In the genomic region with DNA sequence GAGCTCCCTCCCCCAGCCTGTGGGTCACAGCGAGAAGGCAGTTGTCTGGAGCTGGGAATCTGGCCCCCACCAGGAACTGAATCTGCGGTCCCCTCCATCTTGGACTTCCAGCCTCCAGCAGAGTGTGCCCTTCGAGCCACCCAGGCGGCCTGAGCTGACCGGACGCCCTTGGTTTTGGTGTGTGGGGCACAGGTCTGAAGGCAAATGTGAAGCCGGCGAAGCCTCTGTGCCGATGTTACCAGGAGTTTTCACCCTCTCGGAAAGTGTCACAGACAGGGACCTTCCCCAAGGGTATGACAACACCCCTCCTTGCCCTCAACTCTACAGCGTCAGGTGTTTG, we compare ENCODE assay signal across 22 cellular contexts.
"Had no signal": no experiment of that assay in that cellular context is flagged by ENCODE, and none has a peak within 500 bp of the region (broad histone marks: within the 10 kb centered on the region; RNA-seq: fewer than 3 reads in every experiment).

No MANE protein-coding gene starts in this region.

- H3K36me3 Mint-ChIP-seq: naive B cell; stimulated activated effector memory CD8-positive, alpha-beta T cell treated with anti-CD3 and anti-CD28 coated beads, Interleukin-12 subunit alpha, Interleukin-12 subunit beta, amount 100 ng/mL, for 72 hours; T-cell had no signal

- H3K4me3 Mint-ChIP-seq: activated CD4-positive, alpha-beta T cell treated with anti-CD3 and anti-CD28 coated beads, Interleukin-2, amount 10 ng/mL, durations not matched to agents 7 days and 5 days; activated naive CD8-positive, alpha-beta T cell; activated T-cell treated with anti-CD3 and anti-CD28 coated beads, Interleukin-2, amount 50 U/mL, for 72 hours; central memory CD8-positive, alpha-beta T cell; naive B cell; stimulated activated effector memory CD8-positive, alpha-beta T cell treated with anti-CD3 and anti-CD28 coated beads, Interleukin-12 subunit alpha, Interleukin-12 subunit beta, amount 100 ng/mL, for 72 hours; T-cell; T-helper 2 cell treated with Interferon-gamma antibody and Interleukin-4, amounts not matched to agents 5 μg/mL and 100 μg/mL, for 36 hours had no signal

- H3K4me1 Mint-ChIP-seq: activated CD4-positive, alpha-beta T cell treated with anti-CD3 and anti-CD28 coated beads, Interleukin-2, amount 10 ng/mL, durations not matched to agents 7 days and 5 days; central memory CD8-positive, alpha-beta T cell; naive B cell; stimulated activated effector memory CD8-positive, alpha-beta T cell treated with anti-CD3 and anti-CD28 coated beads, Interleukin-12 subunit alpha, Interleukin-12 subunit beta, amount 100 ng/mL, for 72 hours; T-cell had no signal

- H3K36me3 ChIP-seq: colonic mucosa, esophagus squamous epithelium, gastrocnemius medialis, stomach, uterus, WERI-Rb-1 had no signal

- H3K27me3 Mint-ChIP-seq: activated naive CD8-positive, alpha-beta T cell; T-cell had no signal

- H3K27ac ChIP-seq: colonic mucosa, dorsolateral prefrontal cortex, esophagus squamous epithelium, gastrocnemius medialis, stomach, uterus, WERI-Rb-1 had no signal

- H3K9me3 ChIP-seq: colonic mucosa, esophagus squamous epithelium, gastrocnemius medialis, stomach, uterus had no signal

- H3K27ac Mint-ChIP-seq: activated CD4-positive, alpha-beta T cell treated with anti-CD3 and anti-CD28 coated beads, Interleukin-2, amount 10 ng/mL, durations not matched to agents 7 days and 5 days; activated naive CD8-positive, alpha-beta T cell; activated T-cell treated with anti-CD3 and anti-CD28 coated beads, Interleukin-2, amount 50 U/mL, for 72 hours; naive B cell; progenitor cell of endocrine pancreas; stimulated activated effector memory CD8-positive, alpha-beta T cell treated with anti-CD3 and anti-CD28 coated beads, Interleukin-12 subunit alpha, Interleukin-12 subunit beta, amount 100 ng/mL, for 72 hours; T-cell; T-helper 2 cell treated with Interferon-gamma antibody and Interleukin-4, amounts not matched to agents 5 μg/mL and 100 μg/mL, for 36 hours had no signal

- DNase-seq: activated CD4-positive, alpha-beta T cell treated with anti-CD3 and anti-CD28 coated beads, Interleukin-2, amount 10 ng/mL, durations not matched to agents 7 days and 5 days; activated CD4-positive, CD25-positive, alpha-beta regulatory T cell treated with anti-CD3 and anti-CD28 coated beads, Interleukin-2, amount 50 U/mL, for 72 hours; activated gamma-delta T cell treated with Interleukin-2 at 50 U/mL for 16 hours; activated T-cell treated with anti-CD3 and anti-CD28 coated beads, Interleukin-2, amount 50 U/mL, for 72 hours; colonic mucosa; esophagus squamous epithelium; hippocampal formation; mesendoderm; naive B cell; stimulated activated CD4-positive, alpha-beta T cell treated with anti-CD3 and anti-CD28 coated beads, Interleukin-1b, Interleukin-23, amount 100 ng/mL, for 48 hours; stomach; trophoblast cell; uterus; WERI-Rb-1 had no signal

- H3K9me3 Mint-ChIP-seq: activated CD4-positive, alpha-beta T cell treated with anti-CD3 and anti-CD28 coated beads, Interleukin-2, amount 10 ng/mL, durations not matched to agents 7 days and 5 days; activated T-cell treated with anti-CD3 and anti-CD28 coated beads, Interleukin-2, amount 50 U/mL, for 72 hours; central memory CD8-positive, alpha-beta T cell; stimulated activated effector memory CD8-positive, alpha-beta T cell treated with anti-CD3 and anti-CD28 coated beads, Interleukin-12 subunit alpha, Interleukin-12 subunit beta, amount 100 ng/mL, for 72 hours; T-cell; T-helper 2 cell treated with Interferon-gamma antibody and Interleukin-4, amounts not matched to agents 5 μg/mL and 100 μg/mL, for 36 hours had no signal

- H3K4me1 ChIP-seq: colonic mucosa, esophagus squamous epithelium, gastrocnemius medialis, stomach, uterus had no signal

- H3K4me3 ChIP-seq: colonic mucosa, dorsolateral prefrontal cortex, esophagus squamous epithelium, gastrocnemius medialis, stomach, uterus had no signal

- ATAC-seq: activated T-cell treated with anti-CD3 and anti-CD28 coated beads, Interleukin-2, amount 50 U/mL, for 72 hours; gastrocnemius medialis; stimulated activated effector memory CD8-positive, alpha-beta T cell treated with anti-CD3 and anti-CD28 coated beads, Interleukin-12 subunit alpha, Interleukin-12 subunit beta, amount 100 ng/mL, for 72 hours; T-cell had no signal
